19 cellular contexts compared by ENCODE assay signal in genomic region chr6:37640776-37641395, GRCh38.
"Had no signal": no experiment of that assay in that cellular context is flagged by ENCODE, and none has a peak within 500 bp of the region (broad histone marks: within the 10 kb centered on the region; RNA-seq: fewer than 3 reads in every experiment).

No MANE protein-coding gene starts in this region.

- H3K27ac Mint-ChIP-seq: activated CD8-positive, alpha-beta T cell treated with anti-CD3 and anti-CD28 coated beads, Interleukin-2, amount 10 ng/mL, durations not matched to agents 7 days and 5 days; activated T-helper 2 cell treated with anti-CD3 and anti-CD28 coated beads, Interferon-gamma antibody, Interleukin-2, Interleukin-4, amounts not matched to agents 10 μg/mL and 5 μg/mL and 100 μg/mL, durations not matched to agents 14 hours and 24 hours and 36 hours; mesothelial cell of epicardium; neural progenitor cell had no signal

- H3K36me3 Mint-ChIP-seq: mesothelial cell of epicardium, neural progenitor cell had no signal

- H3K27me3 Mint-ChIP-seq: activated naive CD8-positive, alpha-beta T cell treated with anti-CD3 and anti-CD28 coated beads, Interleukin-2, amount 10 ng/mL, durations not matched to agents 7 days and 5 days had no signal

- H3K4me1 ChIP-seq: breast epithelium, gastrocnemius medialis, neural progenitor cell, upper lobe of left lung had no signal

- H3K9me3 Mint-ChIP-seq: activated naive CD8-positive, alpha-beta T cell treated with anti-CD3 and anti-CD28 coated beads, Interleukin-2, amount 10 ng/mL, durations not matched to agents 7 days and 5 days; activated T-helper 2 cell treated with anti-CD3 and anti-CD28 coated beads, Interferon-gamma antibody, Interleukin-2, Interleukin-4, amounts not matched to agents 10 μg/mL and 5 μg/mL and 100 μg/mL, durations not matched to agents 14 hours and 24 hours and 36 hours; mesothelial cell of epicardium; naive thymus-derived CD8-positive, alpha-beta T cell; neural progenitor cell had no signal

- H3K4me3 ChIP-seq: breast epithelium, gastrocnemius medialis, left ventricle myocardium inferior, neural progenitor cell, upper lobe of left lung had no signal

- H3K27ac ChIP-seq: breast epithelium, gastrocnemius medialis, left ventricle myocardium inferior, neural progenitor cell, upper lobe of left lung, VCaP had no signal

- H3K4me3 Mint-ChIP-seq: activated CD8-positive, alpha-beta T cell treated with anti-CD3 and anti-CD28 coated beads, Interleukin-2, amount 10 ng/mL, durations not matched to agents 7 days and 5 days; activated naive CD8-positive, alpha-beta T cell treated with anti-CD3 and anti-CD28 coated beads, Interleukin-2, amount 10 ng/mL, durations not matched to agents 7 days and 5 days; mesothelial cell of epicardium; naive thymus-derived CD8-positive, alpha-beta T cell; neural progenitor cell had no signal

- H3K4me1 Mint-ChIP-seq: mesothelial cell of epicardium, neural progenitor cell had no signal

- ATAC-seq: activated CD4-positive, CD25-positive, alpha-beta regulatory T cell treated with anti-CD3 and anti-CD28 coated beads, Interleukin-2, amount 50 U/mL, for 24 hours; activated CD8-positive, alpha-beta T cell treated with anti-CD3 and anti-CD28 coated beads, Interleukin-2, amount 10 ng/mL, durations not matched to agents 7 days and 5 days; naive thymus-derived CD8-positive, alpha-beta T cell; right cardiac atrium; stimulated activated naive CD8-positive, alpha-beta T cell treated with anti-CD3 and anti-CD28 coated beads, Interleukin-15, Interleukin-2, amounts not matched to agents 100 U/mL and 50 U/mL, for 24 hours had no signal

- H2AFZ ChIP-seq: neural progenitor cell had no signal

- DNase-seq: activated CD4-positive, alpha-beta T cell treated with anti-CD3 and anti-CD28 coated beads, Interleukin-2, amount 50 U/mL, for 1 hour; activated CD8-positive, alpha-beta T cell treated with anti-CD3 and anti-CD28 coated beads, Interleukin-2, amount 10 ng/mL, durations not matched to agents 7 days and 5 days; activated naive CD4-positive, alpha-beta T cell treated with Interleukin-2 at 50 U/mL for 16 hours; activated naive CD8-positive, alpha-beta T cell treated with anti-CD3 and anti-CD28 coated beads, Interleukin-2, amount 10 ng/mL, durations not matched to agents 7 days and 5 days; amniotic stem cell; gastrocnemius medialis; hypothalamus; left ventricle myocardium inferior; naive thymus-derived CD8-positive, alpha-beta T cell; right cardiac atrium; stimulated activated CD4-positive, alpha-beta T cell treated with anti-CD3 and anti-CD28 coated beads, Interleukin-4, amount 100 ng/mL, for 24 hours; stimulated activated naive CD8-positive, alpha-beta T cell treated with anti-CD3 and anti-CD28 coated beads, Interleukin-15, Interleukin-2, amounts not matched to agents 100 U/mL and 50 U/mL, for 24 hours; upper lobe of left lung had no signal

- H3K4me2 ChIP-seq: neural progenitor cell had no signal

- H3K27me3 ChIP-seq: breast epithelium, gastrocnemius medialis, neural progenitor cell, upper lobe of left lung had no signal

- H3K36me3 ChIP-seq: breast epithelium, gastrocnemius medialis, left ventricle myocardium inferior, neural progenitor cell, upper lobe of left lung had no signal

- H3K9me3 ChIP-seq: breast epithelium, gastrocnemius medialis, left ventricle myocardium inferior, upper lobe of left lung had no signal
